In the genomic region with DNA sequence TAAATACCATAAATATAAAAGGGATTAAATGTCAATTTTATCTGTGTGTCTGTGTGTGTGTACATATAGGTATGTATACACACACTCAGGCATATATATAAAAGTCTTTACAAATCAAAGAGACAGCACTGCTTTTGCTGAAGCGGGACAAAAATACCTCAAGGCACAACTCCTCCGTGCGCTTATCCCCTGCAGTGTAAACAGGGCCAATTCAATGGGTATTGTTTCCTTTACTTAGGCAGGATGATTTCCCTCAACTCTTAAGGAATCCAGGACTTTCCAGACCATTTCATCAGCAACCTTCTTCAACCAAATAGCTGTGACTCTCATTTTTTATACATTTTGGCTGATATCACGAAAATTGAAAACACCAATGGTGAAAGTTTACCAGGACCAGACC, we compare ENCODE assay signal across 1 cellular context.
TF ChIP-seq lines count a peak whose summit lies in the region.

No MANE protein-coding gene starts in this region.

TF ChIP-seq in WTC11, 78 proteins besides CTCF, POLR2A, EP300 and RAD21 (continued from another document):
- TF ChIP-seq, protein P1, sequence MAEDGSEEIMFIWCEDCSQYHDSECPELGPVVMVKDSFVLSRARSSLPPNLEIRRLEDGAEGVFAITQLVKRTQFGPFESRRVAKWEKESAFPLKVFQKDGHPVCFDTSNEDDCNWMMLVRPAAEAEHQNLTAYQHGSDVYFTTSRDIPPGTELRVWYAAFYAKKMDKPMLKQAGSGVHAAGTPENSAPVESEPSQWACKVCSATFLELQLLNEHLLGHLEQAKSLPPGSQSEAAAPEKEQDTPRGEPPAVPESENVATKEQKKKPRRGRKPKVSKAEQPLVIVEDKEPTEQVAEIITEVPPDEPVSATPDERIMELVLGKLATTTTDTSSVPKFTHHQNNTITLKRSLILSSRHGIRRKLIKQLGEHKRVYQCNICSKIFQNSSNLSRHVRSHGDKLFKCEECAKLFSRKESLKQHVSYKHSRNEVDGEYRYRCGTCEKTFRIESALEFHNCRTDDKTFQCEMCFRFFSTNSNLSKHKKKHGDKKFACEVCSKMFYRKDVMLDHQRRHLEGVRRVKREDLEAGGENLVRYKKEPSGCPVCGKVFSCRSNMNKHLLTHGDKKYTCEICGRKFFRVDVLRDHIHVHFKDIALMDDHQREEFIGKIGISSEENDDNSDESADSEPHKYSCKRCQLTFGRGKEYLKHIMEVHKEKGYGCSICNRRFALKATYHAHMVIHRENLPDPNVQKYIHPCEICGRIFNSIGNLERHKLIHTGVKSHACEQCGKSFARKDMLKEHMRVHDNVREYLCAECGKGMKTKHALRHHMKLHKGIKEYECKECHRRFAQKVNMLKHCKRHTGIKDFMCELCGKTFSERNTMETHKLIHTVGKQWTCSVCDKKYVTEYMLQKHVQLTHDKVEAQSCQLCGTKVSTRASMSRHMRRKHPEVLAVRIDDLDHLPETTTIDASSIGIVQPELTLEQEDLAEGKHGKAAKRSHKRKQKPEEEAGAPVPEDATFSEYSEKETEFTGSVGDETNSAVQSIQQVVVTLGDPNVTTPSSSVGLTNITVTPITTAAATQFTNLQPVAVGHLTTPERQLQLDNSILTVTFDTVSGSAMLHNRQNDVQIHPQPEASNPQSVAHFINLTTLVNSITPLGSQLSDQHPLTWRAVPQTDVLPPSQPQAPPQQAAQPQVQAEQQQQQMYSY (CRISPR knock-in tag; IDR thresholded peaks at IDR 0.05), result no peak
- no peak for TF ChIP-seq ESRRA (CRISPR knock-in tag; IDR thresholded peaks at IDR 0.05; ENCODE audit: borderline replicate concordance)
- TF ChIP-seq MXD4 (CRISPR knock-in tag; IDR thresholded peaks at IDR 0.05; ENCODE audit: borderline replicate concordance), result no peak
- TF ChIP-seq, protein P2, sequence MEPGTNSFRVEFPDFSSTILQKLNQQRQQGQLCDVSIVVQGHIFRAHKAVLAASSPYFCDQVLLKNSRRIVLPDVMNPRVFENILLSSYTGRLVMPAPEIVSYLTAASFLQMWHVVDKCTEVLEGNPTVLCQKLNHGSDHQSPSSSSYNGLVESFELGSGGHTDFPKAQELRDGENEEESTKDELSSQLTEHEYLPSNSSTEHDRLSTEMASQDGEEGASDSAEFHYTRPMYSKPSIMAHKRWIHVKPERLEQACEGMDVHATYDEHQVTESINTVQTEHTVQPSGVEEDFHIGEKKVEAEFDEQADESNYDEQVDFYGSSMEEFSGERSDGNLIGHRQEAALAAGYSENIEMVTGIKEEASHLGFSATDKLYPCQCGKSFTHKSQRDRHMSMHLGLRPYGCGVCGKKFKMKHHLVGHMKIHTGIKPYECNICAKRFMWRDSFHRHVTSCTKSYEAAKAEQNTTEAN (CRISPR knock-in tag; IDR thresholded peaks at IDR 0.05), result no peak
- TF ChIP-seq FOXJ3 (CRISPR knock-in tag; IDR thresholded peaks at IDR 0.05; ENCODE audit: borderline replicate concordance), result no peak
- TF ChIP-seq SP1 (CRISPR knock-in tag; conservative IDR thresholded peaks at IDR 0.05), result no peak
- TF ChIP-seq, protein P3, sequence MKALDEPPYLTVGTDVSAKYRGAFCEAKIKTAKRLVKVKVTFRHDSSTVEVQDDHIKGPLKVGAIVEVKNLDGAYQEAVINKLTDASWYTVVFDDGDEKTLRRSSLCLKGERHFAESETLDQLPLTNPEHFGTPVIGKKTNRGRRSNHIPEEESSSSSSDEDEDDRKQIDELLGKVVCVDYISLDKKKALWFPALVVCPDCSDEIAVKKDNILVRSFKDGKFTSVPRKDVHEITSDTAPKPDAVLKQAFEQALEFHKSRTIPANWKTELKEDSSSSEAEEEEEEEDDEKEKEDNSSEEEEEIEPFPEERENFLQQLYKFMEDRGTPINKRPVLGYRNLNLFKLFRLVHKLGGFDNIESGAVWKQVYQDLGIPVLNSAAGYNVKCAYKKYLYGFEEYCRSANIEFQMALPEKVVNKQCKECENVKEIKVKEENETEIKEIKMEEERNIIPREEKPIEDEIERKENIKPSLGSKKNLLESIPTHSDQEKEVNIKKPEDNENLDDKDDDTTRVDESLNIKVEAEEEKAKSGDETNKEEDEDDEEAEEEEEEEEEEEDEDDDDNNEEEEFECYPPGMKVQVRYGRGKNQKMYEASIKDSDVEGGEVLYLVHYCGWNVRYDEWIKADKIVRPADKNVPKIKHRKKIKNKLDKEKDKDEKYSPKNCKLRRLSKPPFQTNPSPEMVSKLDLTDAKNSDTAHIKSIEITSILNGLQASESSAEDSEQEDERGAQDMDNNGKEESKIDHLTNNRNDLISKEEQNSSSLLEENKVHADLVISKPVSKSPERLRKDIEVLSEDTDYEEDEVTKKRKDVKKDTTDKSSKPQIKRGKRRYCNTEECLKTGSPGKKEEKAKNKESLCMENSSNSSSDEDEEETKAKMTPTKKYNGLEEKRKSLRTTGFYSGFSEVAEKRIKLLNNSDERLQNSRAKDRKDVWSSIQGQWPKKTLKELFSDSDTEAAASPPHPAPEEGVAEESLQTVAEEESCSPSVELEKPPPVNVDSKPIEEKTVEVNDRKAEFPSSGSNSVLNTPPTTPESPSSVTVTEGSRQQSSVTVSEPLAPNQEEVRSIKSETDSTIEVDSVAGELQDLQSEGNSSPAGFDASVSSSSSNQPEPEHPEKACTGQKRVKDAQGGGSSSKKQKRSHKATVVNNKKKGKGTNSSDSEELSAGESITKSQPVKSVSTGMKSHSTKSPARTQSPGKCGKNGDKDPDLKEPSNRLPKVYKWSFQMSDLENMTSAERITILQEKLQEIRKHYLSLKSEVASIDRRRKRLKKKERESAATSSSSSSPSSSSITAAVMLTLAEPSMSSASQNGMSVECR (CRISPR knock-in tag; IDR thresholded peaks at IDR 0.05; ENCODE audit: borderline replicate concordance), result no peak
- TF ChIP-seq ZNF671 (CRISPR knock-in tag; IDR thresholded peaks at IDR 0.05), result no peak
- TF ChIP-seq, protein P4, sequence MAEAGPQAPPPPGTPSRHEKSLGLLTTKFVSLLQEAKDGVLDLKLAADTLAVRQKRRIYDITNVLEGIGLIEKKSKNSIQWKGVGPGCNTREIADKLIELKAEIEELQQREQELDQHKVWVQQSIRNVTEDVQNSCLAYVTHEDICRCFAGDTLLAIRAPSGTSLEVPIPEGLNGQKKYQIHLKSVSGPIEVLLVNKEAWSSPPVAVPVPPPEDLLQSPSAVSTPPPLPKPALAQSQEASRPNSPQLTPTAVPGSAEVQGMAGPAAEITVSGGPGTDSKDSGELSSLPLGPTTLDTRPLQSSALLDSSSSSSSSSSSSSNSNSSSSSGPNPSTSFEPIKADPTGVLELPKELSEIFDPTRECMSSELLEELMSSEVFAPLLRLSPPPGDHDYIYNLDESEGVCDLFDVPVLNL (CRISPR knock-in tag; IDR thresholded peaks at IDR 0.05; ENCODE audit: borderline replicate concordance, low read depth), result no peak
- TF ChIP-seq TP53 (CRISPR knock-in tag; IDR thresholded peaks at IDR 0.05), result no peak
- TF ChIP-seq GTF2I (CRISPR knock-in tag; conservative IDR thresholded peaks at IDR 0.05), result no peak
- no peak for TF ChIP-seq RELA (CRISPR knock-in tag; IDR thresholded peaks at IDR 0.05; ENCODE audit: borderline replicate concordance)
- TF ChIP-seq TCF7 (CRISPR knock-in tag; IDR thresholded peaks at IDR 0.05; ENCODE audit: low read depth), result no peak
